8 cellular contexts compared by ENCODE assay signal in the genomic region with DNA sequence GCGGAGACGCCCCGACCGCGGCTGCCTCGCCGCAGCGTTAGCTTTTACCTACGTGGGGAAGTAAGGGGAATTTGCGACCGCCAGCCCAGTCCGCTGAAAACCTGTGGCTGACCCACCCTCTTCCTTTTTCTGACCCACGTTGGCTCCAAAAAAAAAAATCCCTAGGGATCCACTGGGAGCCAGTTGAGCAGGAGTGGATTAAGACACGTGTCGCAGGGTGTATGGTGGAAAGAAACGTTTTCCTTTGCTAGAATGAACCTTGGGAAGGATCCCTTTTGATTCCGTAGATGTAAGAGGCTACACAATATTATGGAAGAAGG. TPM values are rescaled to one million over a fixed set of nuclear protein-coding genes. Genes with fewer than 3 reads are reported as not detected.
DNase-seq lines count a peak whose midpoint lies in the region; ATAC-seq and TF ChIP-seq lines count a peak whose summit lies in the region.

No MANE protein-coding gene starts in this region.

- H3K4me1 Mint-ChIP-seq in immature natural killer cell: peaks cover 49 to 52% of the 10 kb centered on the region in 2 donors

- peak overlapping the region; percentile 93 to 100 (median 97) for H3K4me3 Mint-ChIP-seq in immature natural killer cell

- in situ Hi-C loops in IMR-90 (cut with MboI; ENCODE audit: low sequenced_read_pairs): no loop called here

- H3K27me3 Mint-ChIP-seq in immature natural killer cell (ENCODE audit: low read depth in 3 of 3): peaks cover 0 to 14% (median 4%) of the 10 kb centered on the region in 3 donors

- H3K9me3 ChIP-seq in IMR-90 (ENCODE audit: control insufficient read depth, insufficient read depth, low read length) (no peaks in the 10 kb centered on the region), adrenal gland (replicated peaks in 1 of 3) (no peaks in the 10 kb centered on the region)

- H3K9me1 ChIP-seq in IMR-90 (ENCODE audit: insufficient read depth, low read length): no peaks in the 10 kb centered on the region; the same call in 1 of the 2 replicates

- H4K5ac ChIP-seq in IMR-90 (ENCODE audit: low read depth, low read length): peak overlapping the region; percentile 87

- peak overlapping the region; percentile 87 for H2BK5ac ChIP-seq in IMR-90 (ENCODE audit: low read depth, low read length, poor library complexity, severe bottlenecking)

- H3K36me3 ChIP-seq in IMR-90 (ENCODE audit: control insufficient read depth, insufficient read depth, low read length) (no peaks in the 10 kb centered on the region), adrenal gland (replicated peaks in 1 of 2) (no peaks in the 10 kb centered on the region)

- H3K27ac ChIP-seq in IMR-90 (ENCODE audit: insufficient read depth, low read length): peak overlapping the region; percentile 85
- H3K27ac ChIP-seq in adrenal gland: peak overlapping the region; percentile 85 to 97 (median 91)
- H3K27ac ChIP-seq in substantia nigra (ENCODE audit: low read depth, low read length, poor library complexity, severe bottlenecking): peak overlapping the region; percentile 90

- H2BK120ac ChIP-seq in IMR-90 (ENCODE audit: low read depth, low read length): no peak overlapping the region

- no peak overlapping the region for H2BK20ac ChIP-seq in IMR-90 (ENCODE audit: low read depth, low read length)

- no peaks in the 10 kb centered on the region for H3K27me3 ChIP-seq in IMR-90 (ENCODE audit: control insufficient read depth, insufficient read depth, low read length)
- no peaks in the 10 kb centered on the region for H3K27me3 ChIP-seq in adrenal gland

- peak; percentile 33 for DNase-seq in GF-D8 (lab: John Stamatoyannopoulos, UW)
- peak; percentile 19 for DNase-seq in IMR-90
- no peak for DNase-seq in adrenal gland
- peak in 1 of 3 donors; percentile 69 for DNase-seq in immature natural killer cell
- DNase-seq in substantia nigra (lab: John Stamatoyannopoulos, UW): no peak
- DNase-seq in activated CD4-positive, CD25-positive, alpha-beta regulatory T cell treated with anti-CD3 and anti-CD28 coated beads, Interleukin-2, amount 50 U/mL, for 72 hours: no peak
- DNase-seq in activated CD8-positive, alpha-beta memory T cell treated with anti-CD3 and anti-CD28 coated beads, Interleukin-2, amount 50 U/mL, for 48 hours: no peak

- WGBS in IMR-90 (ENCODE audit: extremely low coverage in 2 of 2, insufficient read length in 1 of 2), 2 experiments: no CpG with 5 or more reads among the region's 17 CpGs
- 1 to 2% (median 1%) methylated on average over 7 to 17 of the region's 17 CpGs for WGBS in adrenal gland, 4 donors

- H3K27ac Mint-ChIP-seq in immature natural killer cell: peak overlapping the region; percentile 82 to 98 (median 93)

- BruUV-seq in IMR-90 (replicated peaks; lab: Mats Ljungman, UMichigan): no TSS peak

- H3K4me1 ChIP-seq in IMR-90 (ENCODE audit: control insufficient read depth, insufficient read depth, low read length) (peaks cover 5% of the 10 kb centered on the region), adrenal gland (replicated peaks in 1 of 2) (peaks cover 35 to 37% of the 10 kb centered on the region in 2 donors)

- H3K36me3 Mint-ChIP-seq in immature natural killer cell: peaks cover 0 to 3% (median 0%) of the 10 kb centered on the region in 3 donors

- ATAC-seq in IMR-90 (ENCODE audit: low read depth) (no peak), HG03097 (IDR thresholded peaks at IDR 0.05; ENCODE audit: low FRiP score, unreplicated experiment) (no peak)

- H4K20me1 ChIP-seq in IMR-90 (ENCODE audit: insufficient read depth, low read length): peaks cover 9% of the 10 kb centered on the region; the same call in 1 of the 2 replicates

- H2AK5ac ChIP-seq in IMR-90 (ENCODE audit: low read depth, low read length): peak overlapping the region; percentile 85

- H3K4me2 ChIP-seq in IMR-90 (ENCODE audit: low read depth, low read length): peak overlapping the region; percentile 86

- peak overlapping the region; percentile 87 for H3K4ac ChIP-seq in IMR-90 (ENCODE audit: low read depth, low read length)

- H3K9me3 Mint-ChIP-seq in immature natural killer cell: no peaks in the 10 kb centered on the region

- H3K79me1 ChIP-seq in IMR-90 (ENCODE audit: low read depth in 1 of 2, low read length in 2 of 2): peaks cover 9 to 40% of the 10 kb centered on the region in 2 experiments; a peak in 3 of 4 replicates

- H3K14ac ChIP-seq in IMR-90 (replicated peaks; ENCODE audit: low read depth, low read length): peak overlapping the region; percentile 94

- peak overlapping the region; percentile 84; the same call in 1 of the 2 replicates for H3K23ac ChIP-seq in IMR-90 (ENCODE audit: low read depth, low read length)

- peak overlapping the region; percentile 84 for H4K91ac ChIP-seq in IMR-90 (ENCODE audit: insufficient read depth, low read depth, low read length)

- peak overlapping the region; percentile 97 for H2AFZ ChIP-seq in IMR-90 (replicated peaks; ENCODE audit: low read length, poor library complexity)

- H3K4me3 ChIP-seq in IMR-90 (ENCODE audit: insufficient read depth, low read depth, low read length): peak overlapping the region; percentile 92
- peak overlapping the region; percentile 66 to 100 (median 77) for H3K4me3 ChIP-seq in adrenal gland

- H3K9ac ChIP-seq in IMR-90 (ENCODE audit: low read depth, low read length): peak overlapping the region; percentile 78

- TF ChIP-seq CTCF in IMR-90 (conservative IDR thresholded peaks at IDR 0.05; ENCODE audit: low read depth, low read length) (no peak), adrenal gland (IDR thresholded peaks at IDR 0.05) (no peak)

- CTCF ChIA-PET in IMR-90 (lab: Yijun Ruan, JAX): no interaction called here

- no peak for TF ChIP-seq RAD21 in IMR-90 (IDR thresholded peaks at IDR 0.05; ENCODE audit: low read length)

- H2BK15ac ChIP-seq in IMR-90 (ENCODE audit: low read depth, low read length): no peak overlapping the region; the same call in 2 of the 3 replicates

- H4K8ac ChIP-seq in IMR-90 (ENCODE audit: low read depth in 2 of 2, low read length in 2 of 2): peak overlapping the region; percentile 67 to 98

- no peak for TF ChIP-seq POLR2A in IMR-90 (IDR thresholded peaks at IDR 0.05; ENCODE audit: low read depth, low read length)
- no peak for TF ChIP-seq POLR2A in adrenal gland (IDR thresholded peaks at IDR 0.05)

- H3K56ac ChIP-seq in IMR-90 (ENCODE audit: extremely low read depth, insufficient read depth, low read length): peak overlapping the region; percentile 83

- H3K18ac ChIP-seq in IMR-90 (ENCODE audit: low read depth, low read length): no peak overlapping the region

- POLR2A ChIA-PET in IMR-90 (lab: Charles Lee; ENCODE audit: unreplicated experiment): interaction anchor here (0.6 kb wide), 1 partner anchor 28 kb away, joined by 8 read pairs; no protein-coding TSS in a partner anchor

- peak overlapping the region; percentile 88 for H2AK9ac ChIP-seq in IMR-90 (replicated peaks; ENCODE audit: low read depth, low read length, poor library complexity)

- dilution Hi-C loops in IMR-90 (cut with HindIII; ENCODE audit: low sequenced_read_pairs, unreplicated experiment): no loop called here

- intact Hi-C loops in IMR-90 (cut with micrococcal nuclease): no loop called here
- intact Hi-C loops in adrenal gland (cut with DNase I): no loop called here

TF ChIP-seq in IMR-90, 13 proteins besides CTCF, POLR2A, EP300 and RAD21:
- TF ChIP-seq MAZ (IDR thresholded peaks at IDR 0.05; ENCODE audit: borderline replicate concordance, low read depth, low read length) (no peak), CEBPB (IDR thresholded peaks at IDR 0.05; ENCODE audit: low read depth, low read length) (no peak), FOS (IDR thresholded peaks at IDR 0.05; ENCODE audit: low read depth, low read length) (no peak), SMC3 (IDR thresholded peaks at IDR 0.05; ENCODE audit: low read depth, low read length) (no peak), BHLHE40 (IDR thresholded peaks at IDR 0.05; ENCODE audit: low read depth, low read length) (no peak), MXI1 (IDR thresholded peaks at IDR 0.05; ENCODE audit: borderline replicate concordance, low read depth, low read length) (no peak), RCOR1 (IDR thresholded peaks at IDR 0.05; ENCODE audit: insufficient replicate concordance, low read length) (no peak), CHD1 (IDR thresholded peaks at IDR 0.05; ENCODE audit: low read depth, low read length) (no peak)

RNA-seq across cellular contexts. Expression of gene PCYT1A, which starts 0.6 kb away (rescaled TPM):
- total RNA-seq in IMR-90 (2012; rRNA removed) (124 and 127 TPM in 2 replicates), adrenal gland (10 to 100 TPM; 44.9 to 97.1 (median 73.9) TPM)
- polyA plus RNA-seq in IMR-90 (2012; rRNA removed) (56.5 and 62.8 TPM in 2 replicates), adrenal gland (100 to 1,000 TPM in 1 of 3 donors, 10 to 100 TPM in 2; 20.8 to 111 (median 27.5) TPM), immature natural killer cell (10 to 100 TPM; 19.4 to 38.3 (median 32.0) TPM)
- 26.3 and 31.5 TPM in 2 replicates for polyA plus RNA-seq in IMR-90 (2012; cell fraction: cytosol; rRNA removed)
- polyA plus RNA-seq in IMR-90 (2012; cell fraction: nucleus; rRNA removed; ENCODE audit: low replicate concordance): 50.4 and 147 TPM in 2 replicates

RNA-seq across cellular contexts. Expression of gene DYNLT2B, which starts 29.9 kb away (rescaled TPM):
- 2.2 and 4.2 TPM in 2 replicates for total RNA-seq in IMR-90 (2012; rRNA removed)
- 6.0 and 8.3 TPM in 2 replicates for polyA plus RNA-seq in IMR-90 (2012; rRNA removed)
- 5.4 and 5.6 TPM in 2 replicates for polyA plus RNA-seq in IMR-90 (2012; cell fraction: cytosol; rRNA removed)
- 2.3 and 3.5 TPM in 2 replicates for polyA plus RNA-seq in IMR-90 (2012; cell fraction: nucleus; rRNA removed; ENCODE audit: low replicate concordance)
- 10 to 100 TPM in 2 of 8 donors, 1 to 10 TPM in 6; 3.4 to 34.5 (median 7.8) TPM for total RNA-seq in adrenal gland
- polyA plus RNA-seq in adrenal gland: 10 to 100 TPM; 13.6 to 19.0 (median 14.6) TPM
- 10 to 100 TPM; 15.6 to 17.8 (median 16.8) TPM for polyA plus RNA-seq in immature natural killer cell

RNA-seq across cellular contexts. Expression of gene TM4SF19, which starts 50.1 kb away (rescaled TPM):
- total RNA-seq in IMR-90 (2012; rRNA removed): not detected in 2 replicates
- not detected in 2 replicates for polyA plus RNA-seq in IMR-90 (2012; rRNA removed)
- not detected in 2 replicates for polyA plus RNA-seq in IMR-90 (2012; cell fraction: cytosol; rRNA removed)
- polyA plus RNA-seq in IMR-90 (2012; cell fraction: nucleus; rRNA removed; ENCODE audit: low replicate concordance): not detected in 2 replicates
- 1 to 10 TPM in 1 of 8 donors, not detected in 7; 1.5 TPM for total RNA-seq in adrenal gland
- polyA plus RNA-seq in adrenal gland: 1 to 10 TPM in 1 of 3 donors, under 1 TPM in 1, not detected in 1; 0.15 to 8.0 TPM
- polyA plus RNA-seq in immature natural killer cell: 10 to 100 TPM in 1 of 3 donors, 1 to 10 TPM in 1, under 1 TPM in 1; 0.84 to 10.5 (median 5.1) TPM

Comparison
In these comparisons a context has a peak if more than half of its experiments do, and no peak if none do; other contexts are left out.
1. DNase-seq: peak in GF-D8 (single experiment) and IMR-90 (single experiment); none in adrenal gland (0 of 7), substantia nigra (0 of 49), activated CD4-positive, CD25-positive, alpha-beta regulatory T cell treated with anti-CD3 and anti-CD28 coated beads, Interleukin-2, amount 50 U/mL, for 72 hours (single experiment) and activated CD8-positive, alpha-beta memory T cell treated with anti-CD3 and anti-CD28 coated beads, Interleukin-2, amount 50 U/mL, for 48 hours (single experiment).
2. Peak in every context shown above with its lines, with median percentiles within 50 percentile points of each other: H3K27ac ChIP-seq.